Comparison of ENCODE assay signal across 21 cellular contexts in the genomic region with DNA sequence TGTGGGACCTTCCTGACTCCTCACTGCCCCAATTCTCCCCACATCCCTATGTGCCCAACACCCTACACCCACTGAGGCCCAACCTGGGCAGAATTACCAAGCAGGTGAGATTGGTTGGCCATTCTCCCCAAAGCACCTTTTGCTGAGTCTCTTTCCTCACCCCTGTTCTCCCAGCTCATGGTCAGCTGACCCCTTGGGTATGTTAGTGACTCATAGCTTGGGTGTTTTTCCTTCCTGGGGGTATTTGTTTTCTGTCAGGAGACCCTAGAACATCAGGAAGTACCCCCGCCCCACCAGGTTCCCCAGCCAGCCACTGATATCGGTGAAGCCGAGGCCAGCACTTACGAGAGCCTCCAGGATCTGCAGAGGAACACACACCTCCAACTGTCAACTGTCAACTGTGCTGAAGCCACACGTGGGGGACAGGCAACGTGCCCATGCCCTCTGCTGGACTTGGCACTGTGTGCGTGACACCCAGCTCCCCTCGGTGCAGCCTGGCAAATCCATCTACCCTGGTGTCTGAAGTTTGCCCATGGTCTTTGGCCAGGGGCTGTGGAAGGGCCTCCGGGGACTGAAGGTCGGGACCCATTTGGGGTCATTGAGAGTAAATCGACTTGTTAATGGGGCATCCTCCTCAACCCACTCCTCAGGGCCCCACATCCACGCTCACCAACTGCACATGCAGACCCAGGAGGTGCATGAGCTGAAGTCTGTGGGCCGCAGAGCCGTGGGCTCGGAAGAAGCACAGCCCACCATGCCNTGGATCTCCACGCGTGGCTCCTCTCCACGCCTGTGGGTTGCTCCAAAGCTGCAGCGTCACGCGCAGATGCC. TPM values are rescaled to one million over a fixed set of nuclear protein-coding genes. Genes with fewer than 3 reads are reported as not detected.
DNase-seq lines count a peak whose midpoint lies in the region; ATAC-seq and TF ChIP-seq lines count a peak whose summit lies in the region.
"Had no signal": no experiment of that assay in that cellular context is flagged by ENCODE, and none has a peak within 500 bp of the region (broad histone marks: within the 10 kb centered on the region; RNA-seq: fewer than 3 reads in every experiment).

No MANE protein-coding gene starts in this region.

- peaks cover 28% of the 10 kb centered on the region for H3K27me3 Mint-ChIP-seq in central memory CD8-positive, alpha-beta T cell
- H3K27me3 Mint-ChIP-seq in CD8-positive, alpha-beta memory T cell, result peaks cover 0 to 13% of the 10 kb centered on the region in 2 donors
- H3K27me3 Mint-ChIP-seq: activated naive CD8-positive, alpha-beta T cell had no signal

- H3K4me3 Mint-ChIP-seq in central memory CD8-positive, alpha-beta T cell, result no peak overlapping the region
- H3K4me3 Mint-ChIP-seq in CD8-positive, alpha-beta memory T cell, result no peak overlapping the region
- H3K4me3 Mint-ChIP-seq: activated CD4-positive, alpha-beta T cell treated with anti-CD3 and anti-CD28 coated beads for 36 hours; activated naive CD8-positive, alpha-beta T cell; CD14-positive monocyte had no signal

- H2BK120ac ChIP-seq in IMR-90 (ENCODE audit: low read depth, low read length), result no peak overlapping the region

- no peak overlapping the region; the same call in 1 of the 2 replicates for H3K4ac ChIP-seq in IMR-90 (ENCODE audit: low read depth, low read length)

- H3K9me3 Mint-ChIP-seq in central memory CD8-positive, alpha-beta T cell, result no peaks in the 10 kb centered on the region
- no peaks in the 10 kb centered on the region for H3K9me3 Mint-ChIP-seq in CD8-positive, alpha-beta memory T cell

- dilution Hi-C loops in IMR-90 (cut with HindIII; ENCODE audit: low sequenced_read_pairs, unreplicated experiment), result no loop called here

- H3K36me3 ChIP-seq in IMR-90 (ENCODE audit: control insufficient read depth, insufficient read depth, low read length), result no peaks in the 10 kb centered on the region
- no peaks in the 10 kb centered on the region for H3K36me3 ChIP-seq in CD8-positive, alpha-beta memory T cell (ENCODE audit: insufficient read depth, low read length)
- H3K36me3 ChIP-seq: gastroesophageal sphincter, right lobe of liver had no signal

- 75% methylated on average over 7 of the region's 21 CpGs; no CpG with 5 or more reads in 1 of the 2 experiments for WGBS in IMR-90 (ENCODE audit: extremely low coverage in 2 of 2, insufficient read length in 1 of 2), 2 experiments
- 81% methylated on average over 21 of the region's 21 CpGs for WGBS in right cardiac atrium

- no peak overlapping the region for H4K91ac ChIP-seq in IMR-90 (ENCODE audit: insufficient read depth, low read depth, low read length)

- ATAC-seq in IMR-90 (ENCODE audit: low read depth) (no peak), right cardiac atrium (peak; percentile 78 to 83), sciatic nerve (peak; percentile 9), HG02588 (IDR thresholded peaks at IDR 0.05; ENCODE audit: unreplicated experiment) (no peak)
- no peak for ATAC-seq in central memory CD8-positive, alpha-beta T cell (replicated peaks; ENCODE audit: extremely low read depth, poor library complexity, severe bottlenecking)
- ATAC-seq: activated CD4-positive, alpha-beta T cell treated with anti-CD3 and anti-CD28 coated beads for 36 hours; gastroesophageal sphincter; right lobe of liver had no signal

- H3K27ac ChIP-seq in IMR-90 (ENCODE audit: insufficient read depth, low read length) (no peak overlapping the region), right cardiac atrium (ENCODE audit: low read length) (no peak overlapping the region)
- no peak overlapping the region for H3K27ac ChIP-seq in CD8-positive, alpha-beta memory T cell (ENCODE audit: low read depth, low read length)
- H3K27ac ChIP-seq: gastroesophageal sphincter, HL-60, right lobe of liver, testis had no signal

- no peak overlapping the region for H3K9ac ChIP-seq in IMR-90 (ENCODE audit: low read depth, low read length)

- no peak overlapping the region for H3K4me2 ChIP-seq in IMR-90 (ENCODE audit: low read depth, low read length)

- no peak overlapping the region for H2AK9ac ChIP-seq in IMR-90 (replicated peaks; ENCODE audit: low read depth, low read length, poor library complexity)

- CTCF ChIA-PET in IMR-90 (lab: Yijun Ruan, JAX), result no interaction called here
- CTCF ChIA-PET in CD8-positive, alpha-beta memory T cell (lab: Charles Lee), result interaction anchor here (0.7 to 1.3 kb wide), 3 partner anchors 8 to 55 kb away, joined by 3 read pairs; no protein-coding TSS in a partner anchor

- POLR2A ChIA-PET in IMR-90 (lab: Charles Lee; ENCODE audit: unreplicated experiment), result no interaction called here
- POLR2A ChIA-PET in CD8-positive, alpha-beta memory T cell (lab: Charles Lee), result no interaction called here

- intact Hi-C loops in IMR-90 (cut with micrococcal nuclease) (no loop called here), right cardiac atrium (cut with DNase I) (no loop called here), sciatic nerve (cut with DNase I) (no loop called here)

- no peak overlapping the region for H3K56ac ChIP-seq in IMR-90 (ENCODE audit: extremely low read depth, insufficient read depth, low read length)

- no peak for TF ChIP-seq POLR2A in IMR-90 (IDR thresholded peaks at IDR 0.05; ENCODE audit: low read depth, low read length)

- H3K4me3 ChIP-seq in IMR-90 (ENCODE audit: insufficient read depth, low read depth, low read length) (no peak overlapping the region), right cardiac atrium (ENCODE audit: low read length) (no peak overlapping the region)
- H3K4me3 ChIP-seq in CD8-positive, alpha-beta memory T cell (ENCODE audit: low read length), result no peak overlapping the region
- H3K4me3 ChIP-seq: gastroesophageal sphincter, right lobe of liver, testis had no signal

- BruUV-seq in IMR-90 (replicated peaks; lab: Mats Ljungman, UMichigan), result no TSS peak

- H4K5ac ChIP-seq in IMR-90 (ENCODE audit: low read depth, low read length), result no peak overlapping the region

- no peak for TF ChIP-seq RAD21 in IMR-90 (IDR thresholded peaks at IDR 0.05; ENCODE audit: low read length)

- H2BK15ac ChIP-seq in IMR-90 (ENCODE audit: low read depth, low read length), result no peak overlapping the region

- H3K4me1 ChIP-seq in IMR-90 (ENCODE audit: control insufficient read depth, insufficient read depth, low read length) (no peaks in the 10 kb centered on the region), right cardiac atrium (ENCODE audit: control insufficient read depth, insufficient read depth, low read length) (no peaks in the 10 kb centered on the region)
- no peaks in the 10 kb centered on the region for H3K4me1 ChIP-seq in CD8-positive, alpha-beta memory T cell (ENCODE audit: insufficient read depth, low read length)
- H3K4me1 ChIP-seq: gastroesophageal sphincter, right lobe of liver had no signal

- peaks cover 8% of the 10 kb centered on the region for H3K4me1 Mint-ChIP-seq in central memory CD8-positive, alpha-beta T cell
- no peaks in the 10 kb centered on the region for H3K4me1 Mint-ChIP-seq in CD8-positive, alpha-beta memory T cell
- H3K4me1 Mint-ChIP-seq: activated CD4-positive, alpha-beta T cell treated with anti-CD3 and anti-CD28 coated beads for 36 hours had no signal

- no peak overlapping the region for H2AK5ac ChIP-seq in IMR-90 (ENCODE audit: low read depth, low read length)

- H3K27ac Mint-ChIP-seq in central memory CD8-positive, alpha-beta T cell (ENCODE audit: low read depth), result peak overlapping the region; percentile 44
- H3K27ac Mint-ChIP-seq in CD8-positive, alpha-beta memory T cell, result peak overlapping the region in 1 of 8 donors; percentile 28
- H3K27ac Mint-ChIP-seq: activated CD4-positive, alpha-beta T cell treated with anti-CD3 and anti-CD28 coated beads for 36 hours; activated naive CD8-positive, alpha-beta T cell had no signal

- no peak for TF ChIP-seq CTCF in IMR-90 (conservative IDR thresholded peaks at IDR 0.05; ENCODE audit: low read depth, low read length)

- no peaks in the 10 kb centered on the region for H4K20me1 ChIP-seq in IMR-90 (ENCODE audit: insufficient read depth, low read length)

- no peak overlapping the region for H2BK20ac ChIP-seq in IMR-90 (ENCODE audit: low read depth, low read length)

- no peak overlapping the region for H2BK5ac ChIP-seq in IMR-90 (ENCODE audit: low read depth, low read length, poor library complexity, severe bottlenecking)

- H3K18ac ChIP-seq in IMR-90 (ENCODE audit: low read depth, low read length), result no peak overlapping the region

- no peak overlapping the region for H3K14ac ChIP-seq in IMR-90 (replicated peaks; ENCODE audit: low read depth, low read length)

- no peaks in the 10 kb centered on the region for H3K9me1 ChIP-seq in IMR-90 (ENCODE audit: insufficient read depth, low read length)

- no peak overlapping the region for H3K23ac ChIP-seq in IMR-90 (ENCODE audit: low read depth, low read length)

- DNase-seq in IMR-90 (no peak), right cardiac atrium (peak in 2 of 3 donors; percentile 80 to 82), sciatic nerve (ENCODE audit: low spot score) (peak; percentile 48), SW 1271 (lab: John Stamatoyannopoulos, UW) (no peak), NCI-H82 treated with DMSO at 0.1 percent for 48 hours (lab: John Stamatoyannopoulos, UW; ENCODE audit: unreplicated experiment) (no peak)
- DNase-seq in central memory CD8-positive, alpha-beta T cell (ENCODE audit: low spot score in 2 of 2), result no peak
- no peak for DNase-seq in CD8-positive, alpha-beta memory T cell
- DNase-seq: activated CD4-positive, alpha-beta T cell treated with anti-CD3 and anti-CD28 coated beads for 36 hours; mammary epithelial cell; NCI-H1417; NCI-H2107; NCI-H526; occipital lobe; T-helper 1 cell; testis had no signal

- H3K79me1 ChIP-seq in IMR-90 (ENCODE audit: low read depth in 1 of 2, low read length in 2 of 2), result no peaks in the 10 kb centered on the region

- H2AFZ ChIP-seq in IMR-90 (replicated peaks; ENCODE audit: low read length, poor library complexity), result no peak overlapping the region

- H3K27me3 ChIP-seq in IMR-90 (ENCODE audit: control insufficient read depth, insufficient read depth, low read length), result peaks cover 47% of the 10 kb centered on the region
- H3K27me3 ChIP-seq in right cardiac atrium (ENCODE audit: control insufficient read depth, insufficient read depth), result no peaks in the 10 kb centered on the region
- peaks cover 2% of the 10 kb centered on the region for H3K27me3 ChIP-seq in CD8-positive, alpha-beta memory T cell (ENCODE audit: insufficient read depth, low read length, poor library complexity, severe bottlenecking)
- H3K27me3 ChIP-seq: right lobe of liver, testis had no signal

- H3K9me3 ChIP-seq in IMR-90 (ENCODE audit: control insufficient read depth, insufficient read depth, low read length), result no peaks in the 10 kb centered on the region
- H3K9me3 ChIP-seq in right cardiac atrium (ENCODE audit: control insufficient read depth, low read length), result no peaks in the 10 kb centered on the region
- no peaks in the 10 kb centered on the region for H3K9me3 ChIP-seq in CD8-positive, alpha-beta memory T cell (ENCODE audit: low read length)
- H3K9me3 ChIP-seq: gastroesophageal sphincter, right lobe of liver, testis had no signal

- H4K8ac ChIP-seq in IMR-90 (ENCODE audit: low read depth in 2 of 2, low read length in 2 of 2), result no peak overlapping the region

- H3K36me3 Mint-ChIP-seq in central memory CD8-positive, alpha-beta T cell (ENCODE audit: insufficient read depth), result no peaks in the 10 kb centered on the region
- H3K36me3 Mint-ChIP-seq in CD8-positive, alpha-beta memory T cell, result no peaks in the 10 kb centered on the region
- H3K36me3 Mint-ChIP-seq: activated naive CD8-positive, alpha-beta T cell had no signal

- in situ Hi-C loops in IMR-90 (cut with MboI; ENCODE audit: low sequenced_read_pairs), result no loop called here

RNA-seq across cellular contexts. Expression of gene METRNL, which starts 53.1 kb away (rescaled TPM):
- 17.9 and 21.4 TPM in 2 replicates for total RNA-seq in IMR-90 (2012; rRNA removed)
- 48.2 and 60.2 TPM in 2 replicates for polyA plus RNA-seq in IMR-90 (2012; rRNA removed)
- polyA plus RNA-seq in IMR-90 (2012; cell fraction: cytosol; rRNA removed), result 73.7 and 167 TPM in 2 replicates
- 50.0 and 129 TPM in 2 replicates for polyA plus RNA-seq in IMR-90 (2012; cell fraction: nucleus; rRNA removed; ENCODE audit: low replicate concordance)
- 10 to 100 TPM; 57.3 to 77.1 (median 70.9) TPM for total RNA-seq in right cardiac atrium
- 67.9 TPM for polyA plus RNA-seq in right cardiac atrium
- total RNA-seq in sciatic nerve, result 131 TPM
- 10 to 100 TPM; 22.3 to 22.9 TPM for total RNA-seq in CD8-positive, alpha-beta memory T cell
- polyA plus RNA-seq in CD8-positive, alpha-beta memory T cell, result 2.6 TPM

Comparison
In these comparisons a context has a peak if more than half of its experiments do, and no peak if none do; other contexts are left out.
1. ATAC-seq: peak in right cardiac atrium (2 of 2) and sciatic nerve (single experiment); none in IMR-90 (single experiment), central memory CD8-positive, alpha-beta T cell (single experiment) and HG02588 (single experiment).
2. DNase-seq: peak in right cardiac atrium (2 of 3) and sciatic nerve (single experiment); none in IMR-90 (single experiment), central memory CD8-positive, alpha-beta T cell (0 of 2), SW 1271 (0 of 2), CD8-positive, alpha-beta memory T cell (0 of 5) and NCI-H82 treated with DMSO at 0.1 percent for 48 hours (single experiment).